Comparison of ENCODE assay signal across 29 cellular contexts in genomic region chr4:144899393-144899792, GRCh38.
"Had no signal": no experiment of that assay in that cellular context is flagged by ENCODE, and none has a peak within 500 bp of the region (broad histone marks: within the 10 kb centered on the region; RNA-seq: fewer than 3 reads in every experiment).

No MANE protein-coding gene starts in this region.

- FAIRE-seq: pancreas had no signal

- ATAC-seq: naive thymus-derived CD8-positive, alpha-beta T cell; natural killer cell treated with Interleukin-12 subunit alpha and Interleukin-12 subunit beta and Interleukin-15 and Interleukin-18, amount 100 ng/mL, for 72 hours; pancreas; right cardiac atrium; sciatic nerve; stimulated activated memory B cell treated with anti-CD40 and anti-IgM and Interleukin-4, amounts not matched to agents 10 μg/mL and 1 μg/mL and 100 μg/mL, for 72 hours; stimulated activated naive CD8-positive, alpha-beta T cell treated with anti-CD3 and anti-CD28 coated beads, Interleukin-15, amount 100 ng/mL, for 72 hours; stimulated activated naive CD8-positive, alpha-beta T cell treated with anti-CD3 and anti-CD28 coated beads, Interleukin-15, Interleukin-2, amounts not matched to agents 100 U/mL and 50 U/mL, for 24 hours; upper lobe of right lung had no signal

- H3K36me3 ChIP-seq: neutrophil, pancreas, prostate gland, spleen, suprapubic skin, tibial artery, transverse colon, upper lobe of right lung, uterus had no signal

- DNase-seq: naive thymus-derived CD8-positive, alpha-beta T cell; nephron progenitor cell; nucleus accumbens; pancreas; retina; right cardiac atrium; spleen; stimulated activated CD4-positive, alpha-beta T cell treated with anti-CD3 and anti-CD28 coated beads, Interleukin-12 subunit alpha, Interleukin-12 subunit beta, amount 100 ng/mL, for 4 hours; stimulated activated CD4-positive, alpha-beta T cell treated with anti-CD3 and anti-CD28 coated beads, Interleukin-1b, Interleukin-23, amount 100 ng/mL, for 48 hours; stimulated activated CD4-positive, alpha-beta T cell treated with anti-CD3 and anti-CD28 coated beads, Interleukin-4, amount 100 ng/mL, for 1 hour; stimulated activated CD4-positive, alpha-beta T cell treated with anti-CD3 and anti-CD28 coated beads, Interleukin-4, amount 100 ng/mL, for 4 hours; stimulated activated CD8-positive, alpha-beta memory T cell treated with anti-CD3 and anti-CD28 coated beads, Interleukin-4, amount 100 ng/mL, for 48 hours; stimulated activated naive CD4-positive, alpha-beta T cell; stimulated activated naive CD8-positive, alpha-beta T cell treated with anti-CD3 and anti-CD28 coated beads, Interleukin-15, amount 100 ng/mL, for 72 hours; stimulated activated naive CD8-positive, alpha-beta T cell treated with anti-CD3 and anti-CD28 coated beads, Interleukin-15, Interleukin-2, amounts not matched to agents 100 U/mL and 50 U/mL, for 24 hours; substantia nigra; testis; tibial artery; transverse colon; upper lobe of right lung; uterus had no signal

- H3K4me2 ChIP-seq: smooth muscle cell had no signal

- H3K27ac ChIP-seq: neutrophil, pancreas, prostate gland, skin epidermis, spleen, suprapubic skin, testis, tibial artery, transverse colon, upper lobe of right lung, uterus had no signal

- H3K9me3 ChIP-seq: neutrophil, pancreas, prostate gland, spleen, suprapubic skin, testis, tibial artery, transverse colon, upper lobe of right lung, uterus had no signal

- H3K4me1 ChIP-seq: pancreas, prostate gland, spleen, suprapubic skin, transverse colon, upper lobe of right lung, uterus had no signal

- H3K27me3 ChIP-seq: neutrophil, pancreas, spleen, suprapubic skin, testis, tibial artery, transverse colon, upper lobe of right lung, uterus had no signal

- H3K4me3 ChIP-seq: pancreas, prostate gland, skin epidermis, smooth muscle cell, spleen, suprapubic skin, testis, tibial artery, transverse colon, upper lobe of right lung, uterus had no signal
